ENCODE assay signal across 8 cellular contexts in genomic region chr10:96700477-96701099, GRCh38. TPM values are rescaled to one million over a fixed set of nuclear protein-coding genes. Genes with fewer than 3 reads are reported as not detected.
DNase-seq lines count a peak whose midpoint lies in the region; ATAC-seq lines count a peak whose summit lies in the region.

No MANE protein-coding gene starts in this region.

- DNase-seq in GF-D8 (lab: John Stamatoyannopoulos, UW) (peak; percentile 75), COR-L47 (lab: John Stamatoyannopoulos, UW) (no peak), DMS53 treated with DMSO at 0.1 percent for 48 hours (lab: John Stamatoyannopoulos, UW; ENCODE audit: unreplicated experiment) (no peak), T-helper 1 cell (no peak), T1000 (lab: John Stamatoyannopoulos, UW) (no peak)
- no peak for DNase-seq in activated naive CD8-positive, alpha-beta T cell treated with anti-CD3 and anti-CD28 coated beads for 36 hours

- H3K27ac Mint-ChIP-seq in activated naive CD8-positive, alpha-beta T cell treated with anti-CD3 and anti-CD28 coated beads for 36 hours: no peak overlapping the region

- H3K4me1 Mint-ChIP-seq in activated naive CD8-positive, alpha-beta T cell treated with anti-CD3 and anti-CD28 coated beads for 36 hours: peaks cover 10% of the 10 kb centered on the region

- H3K27me3 Mint-ChIP-seq in activated naive CD8-positive, alpha-beta T cell treated with anti-CD3 and anti-CD28 coated beads for 36 hours: no peaks in the 10 kb centered on the region

- no peaks in the 10 kb centered on the region for H3K9me3 Mint-ChIP-seq in activated naive CD8-positive, alpha-beta T cell treated with anti-CD3 and anti-CD28 coated beads for 36 hours

- H3K4me3 Mint-ChIP-seq in activated naive CD8-positive, alpha-beta T cell treated with anti-CD3 and anti-CD28 coated beads for 36 hours: peak overlapping the region; percentile 19

- ATAC-seq in GM19438 (IDR thresholded peaks at IDR 0.05; ENCODE audit: low read depth, unreplicated experiment): peak; percentile 81
- ATAC-seq in HG03135 (IDR thresholded peaks at IDR 0.05; ENCODE audit: unreplicated experiment): peak; percentile 84

- no peaks in the 10 kb centered on the region for H3K36me3 Mint-ChIP-seq in activated naive CD8-positive, alpha-beta T cell treated with anti-CD3 and anti-CD28 coated beads for 36 hours

RNA-seq across cellular contexts. Expression of gene PIK3AP1, which starts 19.7 kb away (rescaled TPM):
- total RNA-seq in activated naive CD8-positive, alpha-beta T cell treated with anti-CD3 and anti-CD28 coated beads for 36 hours: 1 to 10 TPM; 4.5 to 5.1 TPM
